ENCODE assay signal across 2 cellular contexts in the genomic region with DNA sequence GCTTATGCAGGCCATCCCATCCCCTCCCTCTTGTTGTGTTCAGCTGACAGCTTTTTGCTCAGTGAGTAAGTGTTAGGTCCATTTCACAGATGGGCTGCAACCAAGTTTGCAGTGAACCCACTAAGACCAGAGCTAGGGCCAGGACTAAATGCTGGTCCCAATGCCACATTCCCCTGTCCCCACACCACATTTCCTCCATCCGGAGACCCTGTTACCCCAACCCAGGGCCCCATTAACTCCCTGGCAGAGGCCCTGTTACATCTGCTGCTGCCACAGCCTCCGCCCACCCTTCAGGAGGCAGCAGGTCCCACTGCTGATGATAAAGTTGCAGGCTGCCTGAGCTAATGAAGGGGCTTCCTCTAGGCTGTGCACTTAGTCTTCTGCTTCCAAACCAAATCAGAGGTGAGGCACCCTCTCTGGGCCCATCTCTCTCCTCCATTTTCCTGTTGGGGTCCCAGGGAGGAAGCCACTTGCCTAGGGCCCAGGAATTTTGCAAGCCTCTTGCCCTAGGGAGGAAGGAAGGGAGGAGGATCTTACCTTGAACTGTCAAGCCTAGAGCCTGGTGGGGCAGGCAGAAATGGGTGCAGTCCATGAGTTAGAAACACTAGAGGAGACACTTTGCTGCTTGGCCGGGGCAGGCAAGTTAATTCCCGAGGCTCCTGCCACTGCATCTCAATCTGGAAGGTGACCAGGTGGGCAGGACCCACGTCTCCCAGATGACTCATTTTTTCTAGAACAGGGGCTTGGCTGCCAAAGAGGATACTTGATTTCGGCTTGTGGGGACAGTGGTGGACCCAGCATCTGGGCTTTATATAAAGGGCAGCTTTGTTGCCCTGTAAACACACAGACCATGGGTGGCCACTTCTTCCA.
TF ChIP-seq lines count a peak whose summit lies in the region.

No MANE protein-coding gene starts in this region.

TF ChIP-seq in IMR-90, 13 proteins besides CTCF, POLR2A, EP300 and RAD21:
- TF ChIP-seq, protein P1, sequence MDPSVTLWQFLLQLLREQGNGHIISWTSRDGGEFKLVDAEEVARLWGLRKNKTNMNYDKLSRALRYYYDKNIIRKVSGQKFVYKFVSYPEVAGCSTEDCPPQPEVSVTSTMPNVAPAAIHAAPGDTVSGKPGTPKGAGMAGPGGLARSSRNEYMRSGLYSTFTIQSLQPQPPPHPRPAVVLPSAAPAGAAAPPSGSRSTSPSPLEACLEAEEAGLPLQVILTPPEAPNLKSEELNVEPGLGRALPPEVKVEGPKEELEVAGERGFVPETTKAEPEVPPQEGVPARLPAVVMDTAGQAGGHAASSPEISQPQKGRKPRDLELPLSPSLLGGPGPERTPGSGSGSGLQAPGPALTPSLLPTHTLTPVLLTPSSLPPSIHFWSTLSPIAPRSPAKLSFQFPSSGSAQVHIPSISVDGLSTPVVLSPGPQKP (IDR thresholded peaks at IDR 0.05; ENCODE audit: borderline replicate concordance, low read depth, low read length), result no peak
- TF ChIP-seq MXI1 (IDR thresholded peaks at IDR 0.05; ENCODE audit: borderline replicate concordance, low read depth, low read length) (no peak), CEBPB (IDR thresholded peaks at IDR 0.05; ENCODE audit: low read depth, low read length) (no peak), BHLHE40 (IDR thresholded peaks at IDR 0.05; ENCODE audit: low read depth, low read length) (no peak), FOS (IDR thresholded peaks at IDR 0.05; ENCODE audit: low read depth, low read length) (no peak), RCOR1 (IDR thresholded peaks at IDR 0.05; ENCODE audit: insufficient replicate concordance, low read length) (no peak)

TF ChIP-seq in K562, 482 proteins besides CTCF, POLR2A, EP300 and RAD21:
- TF ChIP-seq PTBP1 (IDR thresholded peaks at IDR 0.05; ENCODE audit: low read depth, low read length) (0 out of 2 replicates have a peak, but pooled peaks have one; percentile 18), E2F3 (CRISPR knock-in tag; IDR thresholded peaks at IDR 0.05) (no peak), ELF2 (CRISPR knock-in tag; IDR thresholded peaks at IDR 0.05) (peak; percentile 60; the same call in 1 of the 2 replicates), PTRF (tag; IDR thresholded peaks at IDR 0.05) (no peak), SRSF7 (optimal IDR thresholded peaks at IDR 0.05; ENCODE audit: low read depth, low read length) (no peak), ZNF77 (CRISPR knock-in tag; IDR thresholded peaks at IDR 0.05) (no peak)
